In the genomic region with DNA sequence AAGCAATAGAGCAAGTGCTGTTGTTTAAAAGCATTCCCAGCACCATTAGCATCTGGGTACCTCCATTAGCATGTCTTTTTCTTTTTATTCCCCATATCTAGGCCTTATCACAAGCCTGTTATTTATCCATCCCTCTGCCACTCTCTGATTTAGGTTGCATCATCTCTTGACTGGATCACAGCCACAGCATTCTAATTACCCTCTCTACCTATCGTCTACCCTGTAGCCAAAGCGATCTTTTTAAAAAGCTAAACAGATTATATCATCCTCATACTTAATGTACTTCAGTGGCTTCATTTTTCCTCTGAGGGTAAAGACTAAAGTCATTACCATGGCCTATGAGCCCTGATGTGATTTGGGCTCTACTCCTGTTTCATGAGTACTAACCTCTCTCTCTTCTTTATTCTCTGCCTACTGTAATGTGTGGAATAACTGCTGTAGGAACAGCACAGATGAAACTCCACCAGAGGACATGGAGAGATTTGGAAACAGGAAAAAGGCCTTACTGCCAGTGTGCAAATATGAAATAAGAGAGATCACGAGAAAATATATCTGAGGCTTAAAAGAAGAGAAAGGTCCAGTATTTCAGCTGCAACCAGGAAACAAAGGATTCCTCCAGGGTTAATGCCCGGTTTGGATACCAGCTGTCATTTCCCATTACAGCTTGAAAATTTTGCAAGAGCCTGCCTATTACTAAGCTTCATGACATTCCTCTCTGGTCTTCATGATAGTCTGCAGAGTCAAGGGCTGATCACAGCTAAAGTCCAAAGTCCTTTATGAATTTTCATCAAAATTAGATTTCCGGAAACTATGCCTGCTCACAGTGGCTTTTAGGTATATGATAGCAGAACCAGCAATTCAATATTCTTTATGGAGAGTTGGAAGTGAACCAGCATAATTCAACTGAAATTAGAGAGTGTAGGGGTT, we compare ENCODE assay signal across 13 cellular contexts.
A peak's percentile ranks its signal among the peaks of the same experiment; 100 is the strongest.
DNase-seq lines count a peak whose midpoint lies in the region; ATAC-seq and TF ChIP-seq lines count a peak whose summit lies in the region.
"Had no signal": no experiment of that assay in that cellular context is flagged by ENCODE, and none has a peak within 500 bp of the region (broad histone marks: within the 10 kb centered on the region; RNA-seq: fewer than 3 reads in every experiment).

No MANE protein-coding gene starts in this region.

- no peak overlapping the region for H3K27ac ChIP-seq in adrenal gland

- intact Hi-C loops in adrenal gland (cut with DNase I), result no loop called here

- no peaks in the 10 kb centered on the region for H3K27me3 ChIP-seq in neuron (ENCODE audit: insufficient read depth, low read length)
- no peaks in the 10 kb centered on the region for H3K27me3 ChIP-seq in adrenal gland

- 70 to 83% (median 78%) methylated on average over 5 of the region's 5 CpGs for WGBS in adrenal gland, 4 donors

- no peak overlapping the region for H3K4me3 ChIP-seq in neuron (ENCODE audit: low read length)
- no peak overlapping the region for H3K4me3 ChIP-seq in adrenal gland
- H3K4me3 ChIP-seq: skin epidermis had no signal

- H3K4me1 ChIP-seq in neuron (ENCODE audit: insufficient read depth, low read length) (peaks cover 5% of the 10 kb centered on the region), adrenal gland (replicated peaks in 1 of 2) (no peaks in the 10 kb centered on the region)

- no peak for TF ChIP-seq POLR2A in adrenal gland (IDR thresholded peaks at IDR 0.05)

- H2AFZ ChIP-seq in neuron (ENCODE audit: low read depth, low read length), result peak overlapping the region; percentile 30

- H3K36me3 ChIP-seq in neuron (ENCODE audit: insufficient read depth, low read length) (no peaks in the 10 kb centered on the region), adrenal gland (replicated peaks in 1 of 2) (no peaks in the 10 kb centered on the region)

- DNase-seq in GM03348 (ENCODE audit: low spot score) (peak; percentile 63), NCI-H69 (lab: John Stamatoyannopoulos, UW) (peak; percentile 70), fibroblast of gingiva (ENCODE audit: low read depth) (peak; percentile 81), adrenal gland (no peak), COLO829 (ENCODE audit: low spot score) (no peak)
- DNase-seq in activated T-cell treated with anti-CD3 and anti-CD28 coated beads, Interleukin-2, amount 50 U/mL, for 1 hour, result no peak
- DNase-seq: activated CD8-positive, alpha-beta memory T cell treated with anti-CD3 and anti-CD28 coated beads for 24 hours; COR-L47; foreskin melanocyte; midbrain had no signal

- TF ChIP-seq CTCF in adrenal gland (IDR thresholded peaks at IDR 0.05), result no peak

- no peak for ATAC-seq in HG02938 (IDR thresholded peaks at IDR 0.05; ENCODE audit: unreplicated experiment)

- no peaks in the 10 kb centered on the region for H3K9me3 ChIP-seq in neuron (ENCODE audit: low read length)
- no peaks in the 10 kb centered on the region for H3K9me3 ChIP-seq in adrenal gland (replicated peaks in 1 of 3)

Comparison
In these comparisons a context has a peak if more than half of its experiments do, and no peak if none do; other contexts are left out.
1. DNase-seq: peak in GM03348 (single experiment), NCI-H69 (single experiment) and fibroblast of gingiva (single experiment); none in adrenal gland (0 of 7), COLO829 (single experiment) and activated T-cell treated with anti-CD3 and anti-CD28 coated beads, Interleukin-2, amount 50 U/mL, for 1 hour (single experiment).